8 cellular contexts compared by ENCODE assay signal in the genomic region with DNA sequence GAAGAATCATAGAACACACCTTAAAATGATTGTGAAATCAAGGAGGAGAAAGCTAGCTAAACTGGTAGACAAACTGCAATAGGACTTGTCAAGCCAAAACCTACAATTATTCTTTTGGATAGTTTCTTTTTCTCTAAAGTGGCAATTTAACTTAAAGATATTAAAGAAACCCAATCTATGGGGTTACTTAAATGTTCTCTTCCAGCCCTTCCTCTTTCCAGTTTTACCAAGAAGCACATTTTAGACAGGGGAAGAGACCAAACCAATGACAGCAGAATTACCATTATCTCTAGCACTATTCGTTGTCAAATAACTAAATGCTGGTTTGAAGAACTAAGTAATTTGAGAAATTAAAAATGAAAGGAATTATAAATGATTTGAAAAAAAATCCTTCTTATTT. TPM values are rescaled to one million over a fixed set of nuclear protein-coding genes. Genes with fewer than 3 reads are reported as not detected.
DNase-seq lines count a peak whose midpoint lies in the region; TF ChIP-seq lines count a peak whose summit lies in the region.

No MANE protein-coding gene starts in this region.

- TF ChIP-seq CTCF in WERI-Rb-1 (IDR thresholded peaks at IDR 0.05; ENCODE audit: low read depth, low read length): no peak
- no peak for TF ChIP-seq CTCF in stomach (IDR thresholded peaks at IDR 0.05)

- WGBS in stomach, 5 donors: 3 to 13% (median 9%) methylated on average over 1 of the region's 1 CpG

- intact Hi-C loops in stomach (cut with DNase I; ENCODE audit: low total_unique reads): no loop called here

- H3K4me3 ChIP-seq in WERI-Rb-1 (ENCODE audit: low read depth, low read length): peak overlapping the region; percentile 87
- H3K4me3 ChIP-seq in iPS-15b (ENCODE audit: low read depth, low read length): peak overlapping the region; percentile 82
- H3K4me3 ChIP-seq in stomach: peak overlapping the region; percentile 63 to 74 (median 69)

- H3K36me3 ChIP-seq in WERI-Rb-1 (no peaks in the 10 kb centered on the region), iPS-15b (ENCODE audit: control insufficient read depth, insufficient read depth, low read length) (no peaks in the 10 kb centered on the region), stomach (no peaks in the 10 kb centered on the region)

- TF ChIP-seq POLR2A in stomach (IDR thresholded peaks at IDR 0.05): no peak

- H3K9ac ChIP-seq in iPS-15b (ENCODE audit: low read depth, low read length): no peak overlapping the region

- TF ChIP-seq EP300 in stomach (IDR thresholded peaks at IDR 0.05): no peak

- H3K9me3 ChIP-seq in WERI-Rb-1 (ENCODE audit: severe bottlenecking): no peaks in the 10 kb centered on the region
- H3K9me3 ChIP-seq in iPS-15b (ENCODE audit: control insufficient read depth, insufficient read depth, low read length): no peaks in the 10 kb centered on the region
- H3K9me3 ChIP-seq in stomach: no peaks in the 10 kb centered on the region

- H3K27ac ChIP-seq in WERI-Rb-1 (no peak overlapping the region), stomach (peak overlapping the region in 4 of 5 donors; percentile 97 to 99 (median 98))

- peaks cover 6% of the 10 kb centered on the region for H3K4me1 ChIP-seq in iPS-15b (ENCODE audit: control insufficient read depth, insufficient read depth, low read length)
- peaks cover 4 to 35% (median 24%) of the 10 kb centered on the region in 4 donors for H3K4me1 ChIP-seq in stomach

- H3K27me3 ChIP-seq in WERI-Rb-1 (ENCODE audit: insufficient read depth, low read depth, severe bottlenecking) (no peaks in the 10 kb centered on the region), iPS-15b (ENCODE audit: control insufficient read depth, insufficient read depth, low read length) (peaks cover 9% of the 10 kb centered on the region), stomach (no peaks in the 10 kb centered on the region)

- DNase-seq in SIG-M5 treated with dmso at 0.1 percent for 504 hours (lab: John Stamatoyannopoulos, UW; ENCODE audit: unreplicated experiment): peak; percentile 13
- no peak for DNase-seq in SIG-M5 (lab: John Stamatoyannopoulos, UW)
- DNase-seq in WERI-Rb-1: no peak
- no peak for DNase-seq in stomach
- no peak for DNase-seq in 8988T
- DNase-seq in iPS-NIHi11 (ENCODE audit: low spot score): no peak
- no peak for DNase-seq in G401 (ENCODE audit: low spot score)

- in situ Hi-C loops in G401 (cut with HindIII; ENCODE audit: low sequenced_read_pairs): no loop called here

RNA-seq across cellular contexts. Expression of gene SLC16A7, which starts 0.7 kb away (rescaled TPM):
- 100 to 1,000 TPM in 1 of 5 donors, 10 to 100 TPM in 3, 1 to 10 TPM in 1; 3.5 to 150 (median 84.3) TPM for total RNA-seq in stomach
- polyA plus RNA-seq in stomach: 1 to 10 TPM; 1.8 to 4.2 (median 3.8) TPM
- not detected in 2 replicates for total RNA-seq in G401 (2014; rRNA removed; shearing (Covaris generic))
